Comparison of ENCODE assay signal across 19 cellular contexts in the genomic region with DNA sequence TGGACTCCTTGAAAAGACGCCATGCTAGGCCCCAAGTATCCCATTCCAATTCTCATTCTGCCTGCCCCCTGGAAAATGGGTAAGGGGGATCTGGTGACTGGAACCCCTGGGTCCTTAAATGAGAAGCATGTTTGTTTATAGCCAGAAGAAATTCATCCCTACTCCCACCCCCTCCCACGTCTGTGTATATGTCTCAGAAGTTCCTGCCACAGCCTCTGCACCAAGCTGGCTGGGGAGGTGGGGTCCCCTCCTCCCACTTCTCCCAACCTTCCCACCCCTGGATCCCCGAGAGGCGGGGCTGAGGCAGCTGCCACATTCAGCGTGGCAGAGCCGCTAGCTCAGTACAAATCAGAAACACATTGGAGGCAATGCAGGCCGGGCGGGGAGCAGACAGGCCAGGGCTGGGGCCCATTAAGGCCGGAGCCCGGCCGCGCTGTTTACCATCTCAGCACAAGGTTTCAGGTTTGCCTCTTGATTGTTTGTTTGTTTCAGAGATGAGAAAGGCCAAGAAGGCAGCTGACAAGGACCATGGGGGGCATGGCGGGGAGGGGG. TPM values are rescaled to one million over a fixed set of nuclear protein-coding genes. Genes with fewer than 3 reads are reported as not detected.
DNase-seq lines count a peak whose midpoint lies in the region; TF ChIP-seq lines count a peak whose summit lies in the region.
"Had no signal": no experiment of that assay in that cellular context is flagged by ENCODE, and none has a peak within 500 bp of the region (broad histone marks: within the 10 kb centered on the region; RNA-seq: fewer than 3 reads in every experiment).

No MANE protein-coding gene starts in this region.

- H3K4me3 Mint-ChIP-seq in mesothelial cell of epicardium (no peak overlapping the region), type B pancreatic cell (no peak overlapping the region), Calu3 (ENCODE audit: low read depth, unreplicated experiment) (no peak overlapping the region)
- H3K4me3 Mint-ChIP-seq: CD8-positive, alpha-beta T cell; H9; IgD-negative memory B cell had no signal

- BruUV-seq in Calu3 (replicated peaks; lab: Mats Ljungman, UMichigan), result no TSS peak
- no TSS peak for BruUV-seq in PC-9 (replicated peaks; lab: Mats Ljungman, UMichigan)

- no peaks in the 10 kb centered on the region for H3K79me2 ChIP-seq in PC-9 (ENCODE audit: low read depth)

- H3K9ac ChIP-seq in adipocyte (ENCODE audit: low read length), result peak overlapping the region; percentile 43

- POLR2A ChIA-PET in HEK293 (lab: Yijun Ruan, JAX) (no interaction called here), PC-9 (lab: Charles Lee; ENCODE audit: unreplicated experiment) (no interaction called here)

- H3F3A ChIP-seq in PC-9 (ENCODE audit: insufficient read depth, low read depth), result no peaks in the 10 kb centered on the region

- no peak overlapping the region for H3K4me2 ChIP-seq in PC-9

- H2AFZ ChIP-seq in PC-9, result no peak overlapping the region

- H3K9me3 Mint-ChIP-seq in mesothelial cell of epicardium (peaks cover 3% of the 10 kb centered on the region), type B pancreatic cell (no peaks in the 10 kb centered on the region), Calu3 (ENCODE audit: low read depth, unreplicated experiment) (no peaks in the 10 kb centered on the region)
- H3K9me3 Mint-ChIP-seq: CD8-positive, alpha-beta T cell had no signal

- H3K9me3 ChIP-seq in HEK293 (ENCODE audit: control insufficient read depth, insufficient read depth, low read depth, low read length) (no peaks in the 10 kb centered on the region), adipocyte (ENCODE audit: control insufficient read depth, low read length) (no peaks in the 10 kb centered on the region), PC-9 (ENCODE audit: insufficient read depth, low read depth) (no peaks in the 10 kb centered on the region)
- H3K9me3 ChIP-seq: Peyer's patch had no signal

- H3K36me3 Mint-ChIP-seq in mesothelial cell of epicardium (no peaks in the 10 kb centered on the region), type B pancreatic cell (no peaks in the 10 kb centered on the region), Calu3 (ENCODE audit: insufficient read depth, unreplicated experiment) (no peaks in the 10 kb centered on the region)
- H3K36me3 Mint-ChIP-seq: CD8-positive, alpha-beta T cell; IgD-negative memory B cell had no signal

- H3K27ac ChIP-seq in HEK293 (ENCODE audit: extremely low read depth, low read depth, low read length), result no peak overlapping the region
- H3K27ac ChIP-seq in PC-9, result no peak overlapping the region
- H3K27ac ChIP-seq: Peyer's patch had no signal

- H3K27me3 ChIP-seq in adipocyte (replicated peaks; ENCODE audit: control insufficient read depth, insufficient read depth, low read length), result peaks cover 18% of the 10 kb centered on the region
- H3K27me3 ChIP-seq in PC-9 (ENCODE audit: insufficient read depth, low read depth), result no peaks in the 10 kb centered on the region
- H3K27me3 ChIP-seq: Peyer's patch had no signal

- no peaks in the 10 kb centered on the region for H4K20me1 ChIP-seq in PC-9 (ENCODE audit: insufficient read depth)

- peak overlapping the region; percentile 66 for H3K27ac Mint-ChIP-seq in mesothelial cell of epicardium
- peak overlapping the region; percentile 51 for H3K27ac Mint-ChIP-seq in type B pancreatic cell
- no peak overlapping the region for H3K27ac Mint-ChIP-seq in Calu3 (ENCODE audit: unreplicated experiment)
- H3K27ac Mint-ChIP-seq: CD8-positive, alpha-beta T cell; H9; IgD-negative memory B cell had no signal

- no peaks in the 10 kb centered on the region for H3K9me2 ChIP-seq in PC-9 (ENCODE audit: insufficient read depth)

- no peak for TF ChIP-seq CTCF in HEK293 (tag by site-specific recombination; IDR thresholded peaks at IDR 0.05)
- no peak for TF ChIP-seq CTCF in mesothelial cell of epicardium (IDR thresholded peaks at IDR 0.05; ENCODE audit: unreplicated experiment)
- no peak for TF ChIP-seq CTCF in type B pancreatic cell (conservative IDR thresholded peaks at IDR 0.05)
- no peak for TF ChIP-seq CTCF in Calu3 (IDR thresholded peaks at IDR 0.05; ENCODE audit: unreplicated experiment)
- TF ChIP-seq CTCF in PC-9 (conservative IDR thresholded peaks at IDR 0.05), result no peak

- intact Hi-C loops in Calu3 (cut with micrococcal nuclease; ENCODE audit: unreplicated experiment) (no loop called here), PC-9 (cut with micrococcal nuclease; ENCODE audit: unreplicated experiment) (no loop called here)

- H3K4me1 Mint-ChIP-seq in mesothelial cell of epicardium (peaks cover 32% of the 10 kb centered on the region), type B pancreatic cell (ENCODE audit: unreplicated experiment) (peaks cover 25% of the 10 kb centered on the region), Calu3 (ENCODE audit: low read depth, unreplicated experiment) (peaks cover 12% of the 10 kb centered on the region)
- H3K4me1 Mint-ChIP-seq: IgD-negative memory B cell had no signal

- CTCF ChIA-PET in HEK293 (lab: Yijun Ruan, JAX), result interaction anchor here (0.6 to 0.9 kb wide), 2 partner anchors 11 to 315 kb away, joined by 3 read pairs; no protein-coding TSS in a partner anchor
- CTCF ChIA-PET in Calu3 (lab: Charles Lee), result no interaction called here
- CTCF ChIA-PET in PC-9 (lab: Charles Lee), result no interaction called here

- H3K4me3 ChIP-seq in HEK293 (ENCODE audit: low read depth, low read length) (no peak overlapping the region), adipocyte (ENCODE audit: low read length) (no peak overlapping the region), PC-9 (no peak overlapping the region)
- H3K4me3 ChIP-seq: Peyer's patch had no signal

- no peaks in the 10 kb centered on the region for H3K36me3 ChIP-seq in HEK293 (ENCODE audit: control insufficient read depth in 2 of 2, insufficient read depth in 1 of 2, low read length in 2 of 2)
- H3K36me3 ChIP-seq in adipocyte (ENCODE audit: control insufficient read depth, insufficient read depth, low read length, severe bottlenecking), result no peaks in the 10 kb centered on the region
- no peaks in the 10 kb centered on the region for H3K36me3 ChIP-seq in PC-9 (ENCODE audit: low read depth)
- H3K36me3 ChIP-seq: Peyer's patch had no signal

- DNase-seq in adipocyte (ENCODE audit: low read depth), result no peak
- DNase-seq in mesothelial cell of epicardium (ENCODE audit: low spot score in 2 of 2, unreplicated experiment in 2 of 2), result no peak
- DNase-seq in type B pancreatic cell (ENCODE audit: extremely low spot score, unreplicated experiment), result no peak
- no peak for DNase-seq in Calu3
- DNase-seq in PC-9, result no peak
- DNase-seq in SHP77 (lab: John Stamatoyannopoulos, UW), result no peak
- DNase-seq: CD8-positive, alpha-beta T cell; DMS79; H9; Kasumi-1; MM.1S; NCI-H1105; NCI-H187; NCI-H2171; NCI-H82; Peyer's patch; Right ventricle myocardium superior had no signal

- H3K4me1 ChIP-seq in HEK293 (ENCODE audit: control insufficient read depth, insufficient read depth, low read length) (no peaks in the 10 kb centered on the region), adipocyte (ENCODE audit: control insufficient read depth, insufficient read depth, low read length) (peaks cover 15% of the 10 kb centered on the region), PC-9 (replicated peaks; ENCODE audit: insufficient read depth) (peaks cover 12% of the 10 kb centered on the region)
- H3K4me1 ChIP-seq: Peyer's patch had no signal

- no peaks in the 10 kb centered on the region for H3K27me3 Mint-ChIP-seq in mesothelial cell of epicardium (ENCODE audit: low read depth)
- no peaks in the 10 kb centered on the region for H3K27me3 Mint-ChIP-seq in type B pancreatic cell
- no peaks in the 10 kb centered on the region for H3K27me3 Mint-ChIP-seq in Calu3 (ENCODE audit: unreplicated experiment)

TF ChIP-seq in HEK293, 187 proteins besides CTCF, POLR2A, EP300 and RAD21:
- TF ChIP-seq HOXC10 (CRISPR knock-in tag; IDR thresholded peaks at IDR 0.05), result no peak
- TF ChIP-seq GLI4 (tag by site-specific recombination; IDR thresholded peaks at IDR 0.05), result no peak
- TF ChIP-seq ZNF544 (tag by site-specific recombination; IDR thresholded peaks at IDR 0.05), result no peak
- peak; percentile 75 for TF ChIP-seq EGR2 (tag by site-specific recombination; IDR thresholded peaks at IDR 0.05; ENCODE audit: low read depth)
- TF ChIP-seq, protein P1, sequence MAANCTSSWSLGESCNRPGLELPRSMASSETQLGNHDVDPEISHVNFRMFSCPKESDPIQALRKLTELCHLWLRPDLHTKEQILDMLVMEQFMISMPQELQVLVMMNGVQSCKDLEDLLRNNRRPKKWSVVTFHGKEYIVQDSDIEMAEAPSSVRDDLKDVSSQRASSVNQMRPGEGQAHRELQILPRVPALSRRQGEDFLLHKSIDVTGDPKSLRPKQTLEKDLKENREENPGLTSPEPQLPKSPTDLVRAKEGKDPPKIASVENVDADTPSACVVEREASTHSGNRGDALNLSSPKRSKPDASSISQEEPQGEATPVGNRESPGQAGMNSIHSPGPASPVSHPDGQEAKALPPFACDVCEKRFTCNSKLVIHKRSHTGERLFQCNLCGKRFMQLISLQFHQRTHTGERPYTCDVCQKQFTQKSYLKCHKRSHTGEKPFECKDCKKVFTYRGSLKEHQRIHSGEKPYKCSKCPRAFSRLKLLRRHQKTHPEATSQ (tag by site-specific recombination; IDR thresholded peaks at IDR 0.05), result no peak
- TF ChIP-seq ZFHX2 (tag by site-specific recombination; conservative IDR thresholded peaks at IDR 0.05), result peak; percentile 71
TF ChIP-seq in HEK293: peak in this region for 2.

RNA-seq across cellular contexts. Expression of a gene that starts 22.5 kb away (rescaled TPM):
- 34.8 to 37.5 TPM (median 37.2 TPM) in 3 replicates for total RNA-seq in mesothelial cell of epicardium
- total RNA-seq in type B pancreatic cell (ENCODE audit: low replicate concordance), result 47.5 and 50.6 TPM in 2 replicates
- 45.6 and 53.8 TPM in 2 replicates for total RNA-seq in Calu3 (2022)
- total RNA-seq in PC-9 (2021), result 22.7 and 27.7 TPM in 2 replicates
